ENCODE assay signal across 26 cellular contexts in genomic region chr3:3532544-3532943, GRCh38.
"Had no signal": no experiment of that assay in that cellular context is flagged by ENCODE, and none has a peak within 500 bp of the region (broad histone marks: within the 10 kb centered on the region; RNA-seq: fewer than 3 reads in every experiment).

No MANE protein-coding gene starts in this region.

- ATAC-seq: foreskin keratinocyte; gastroesophageal sphincter; heart left ventricle; left colon; left lobe of liver; lower lobe of right lung; mucosa of descending colon; naive thymus-derived CD8-positive, alpha-beta T cell had no signal

- H3K9me3 ChIP-seq: esophagus muscularis mucosa, gastroesophageal sphincter, heart left ventricle, left ventricle myocardium inferior, lower lobe of right lung, mucosa of descending colon had no signal

- H3K9me3 Mint-ChIP-seq: mesothelial cell of epicardium; naive thymus-derived CD8-positive, alpha-beta T cell had no signal

- H3K36me3 Mint-ChIP-seq: immature natural killer cell; mesothelial cell of epicardium; naive B cell; naive thymus-derived CD8-positive, alpha-beta T cell had no signal

- H3K4me3 ChIP-seq: coronary artery, dorsolateral prefrontal cortex, esophagus muscularis mucosa, gastroesophageal sphincter, heart left ventricle, hepatocyte, left ventricle myocardium inferior, lower lobe of right lung, mucosa of descending colon had no signal

- H2AFZ ChIP-seq: hepatocyte had no signal

- H3K27ac ChIP-seq: coronary artery, dorsolateral prefrontal cortex, esophagus muscularis mucosa, foreskin keratinocyte, gastroesophageal sphincter, heart left ventricle, hepatocyte, left ventricle myocardium inferior, lower lobe of right lung had no signal

- H3K4me1 Mint-ChIP-seq: immature natural killer cell; mesothelial cell of epicardium; naive B cell; naive thymus-derived CD8-positive, alpha-beta T cell had no signal

- H3K4me1 ChIP-seq: esophagus muscularis mucosa, foreskin keratinocyte, gastroesophageal sphincter, heart left ventricle, left ventricle myocardium inferior, lower lobe of right lung had no signal

- H3K79me2 ChIP-seq: hepatocyte had no signal

- H3K4me3 Mint-ChIP-seq: immature natural killer cell; mesothelial cell of epicardium; naive B cell; naive thymus-derived CD8-positive, alpha-beta T cell had no signal

- H3K27ac Mint-ChIP-seq: immature natural killer cell; mesothelial cell of epicardium; naive B cell; naive thymus-derived CD8-positive, alpha-beta T cell had no signal

- H3K4me2 ChIP-seq: hepatocyte had no signal

- H3K36me3 ChIP-seq: esophagus muscularis mucosa, gastroesophageal sphincter, heart left ventricle, left ventricle myocardium inferior, lower lobe of right lung had no signal

- DNase-seq: dermis blood vessel endothelial cell; dorsolateral prefrontal cortex; effector CD4-positive, alpha-beta T cell; effector memory CD4-positive, alpha-beta T cell; foreskin keratinocyte; heart left ventricle; hypothalamus; immature natural killer cell; islet precursor cell; kidney; kidney glomerular epithelial cell; left colon; left ventricle myocardium inferior; lower lobe of right lung; mesenchymal stem cell; mucosa of descending colon; naive B cell; naive thymus-derived CD8-positive, alpha-beta T cell had no signal

- H3K27me3 ChIP-seq: dorsolateral prefrontal cortex, esophagus muscularis mucosa, foreskin keratinocyte, gastroesophageal sphincter, heart left ventricle, hepatocyte had no signal

- FAIRE-seq: endothelial cell of umbilical vein, frontal cortex, kidney had no signal

- H3K27me3 Mint-ChIP-seq: naive B cell had no signal
